In genomic region chr17:50352693-50353599, GRCh38 we compare ENCODE assay signal across 1 cellular context.
A peak's percentile ranks its signal among the peaks of the same experiment; 100 is the strongest.
TF ChIP-seq lines count a peak whose summit lies in the region.

No MANE protein-coding gene starts in this region.

TF ChIP-seq in K562, 482 proteins besides CTCF, POLR2A, EP300 and RAD21:
- TF ChIP-seq RBFOX2 (IDR thresholded peaks at IDR 0.05; ENCODE audit: low read depth, low read length) (0 out of 2 replicates have a peak, but pooled peaks have one; percentile 44), POLR2G (IDR thresholded peaks at IDR 0.05; ENCODE audit: low read depth, low read length) (peak; percentile 57), SFPQ (IDR thresholded peaks at IDR 0.05; ENCODE audit: low read depth, low read length) (no peak), FOXK2 (conservative IDR thresholded peaks at IDR 0.05 in 1 of 2, IDR thresholded peaks at IDR 0.05 in 1 of 2; ENCODE audit: low read depth in 2 of 2) (no peak)
